ENCODE assay signal across 33 cellular contexts in genomic region chr2:222532315-222532714, GRCh38.
"Had no signal": no experiment of that assay in that cellular context is flagged by ENCODE, and none has a peak within 500 bp of the region (broad histone marks: within the 10 kb centered on the region; RNA-seq: fewer than 3 reads in every experiment).

No MANE protein-coding gene starts in this region.

- H3K9me3 ChIP-seq: pancreas, prostate gland, thyroid gland had no signal

- H3K27ac Mint-ChIP-seq: activated CD4-positive, alpha-beta memory T cell treated with anti-CD3 and anti-CD28 coated beads, Interleukin-2, amount 10 ng/mL, durations not matched to agents 7 days and 5 days; activated CD4-positive, alpha-beta T cell treated with anti-CD3 and anti-CD28 coated beads, Interleukin-2, amount 10 ng/mL, durations not matched to agents 24 days and 14 days; activated T-helper 17 cell treated with anti-CD3 and anti-CD28 coated beads, Interleukin-2, amount 50 U/mL, for 72 hours; dendritic cell treated with granulocyte-macrophage colony-stimulating factor and Interleukin-4, amounts not matched to agents 40 ng/mL and 50 ng/mL, for 4 days; endodermal cell; memory B cell; naive thymus-derived CD4-positive, alpha-beta T cell; stimulated activated memory B cell treated with anti-CD40 and anti-IgM and Interleukin-4, amounts not matched to agents 10 μg/mL and 1 μg/mL and 100 μg/mL, for 72 hours; stimulated activated naive CD8-positive, alpha-beta T cell treated with anti-CD3 and anti-CD28 coated beads, Interleukin-15, amount 100 ng/mL, for 72 hours had no signal

- H3K27ac ChIP-seq: brain microvascular endothelial cell, pancreas, prostate gland, thyroid gland, WERI-Rb-1 had no signal

- H3K27me3 ChIP-seq: brain microvascular endothelial cell, pancreas, thyroid gland had no signal

- H3K4me3 Mint-ChIP-seq: activated CD4-positive, alpha-beta memory T cell treated with anti-CD3 and anti-CD28 coated beads, Interleukin-2, amount 10 ng/mL, durations not matched to agents 7 days and 5 days; activated CD4-positive, alpha-beta T cell treated with anti-CD3 and anti-CD28 coated beads, Interleukin-2, amount 10 ng/mL, durations not matched to agents 24 days and 14 days; activated T-cell treated with anti-CD3 and anti-CD28 coated beads, Interleukin-2, amount 50 U/mL, for 4 hours; activated T-helper 17 cell treated with anti-CD3 and anti-CD28 coated beads, Interleukin-2, amount 50 U/mL, for 72 hours; dendritic cell treated with granulocyte-macrophage colony-stimulating factor and Interleukin-4, amounts not matched to agents 40 ng/mL and 50 ng/mL, for 4 days; endodermal cell; memory B cell; naive thymus-derived CD4-positive, alpha-beta T cell; neural crest cell; stimulated activated memory B cell treated with anti-CD40 and anti-IgM and Interleukin-4, amounts not matched to agents 10 μg/mL and 1 μg/mL and 100 μg/mL, for 72 hours; stimulated activated naive CD8-positive, alpha-beta T cell treated with anti-CD3 and anti-CD28 coated beads, Interleukin-15, amount 100 ng/mL, for 72 hours had no signal

- H3K4me1 Mint-ChIP-seq: activated CD4-positive, alpha-beta memory T cell treated with anti-CD3 and anti-CD28 coated beads, Interleukin-2, amount 10 ng/mL, durations not matched to agents 7 days and 5 days; activated CD4-positive, alpha-beta T cell treated with anti-CD3 and anti-CD28 coated beads, Interleukin-2, amount 10 ng/mL, durations not matched to agents 24 days and 14 days; activated T-helper 17 cell treated with anti-CD3 and anti-CD28 coated beads, Interleukin-2, amount 50 U/mL, for 72 hours; endodermal cell; memory B cell; naive thymus-derived CD4-positive, alpha-beta T cell; stimulated activated memory B cell treated with anti-CD40 and anti-IgM and Interleukin-4, amounts not matched to agents 10 μg/mL and 1 μg/mL and 100 μg/mL, for 72 hours; stimulated activated naive CD8-positive, alpha-beta T cell treated with anti-CD3 and anti-CD28 coated beads, Interleukin-15, amount 100 ng/mL, for 72 hours had no signal

- H3K4me1 ChIP-seq: pancreas, prostate gland had no signal

- H3K36me3 ChIP-seq: brain microvascular endothelial cell, pancreas, prostate gland, thyroid gland, WERI-Rb-1 had no signal

- DNase-seq: activated CD4-positive, alpha-beta memory T cell treated with anti-CD3 and anti-CD28 coated beads, Interleukin-2, amount 10 ng/mL, durations not matched to agents 7 days and 5 days; activated CD4-positive, alpha-beta T cell treated with anti-CD3 and anti-CD28 coated beads, Interleukin-2, amount 10 ng/mL, durations not matched to agents 24 days and 14 days; activated CD4-positive, CD25-positive, alpha-beta regulatory T cell treated with anti-CD3 and anti-CD28 coated beads, Interleukin-2, amount 50 U/mL, for 72 hours; activated gamma-delta T cell treated with Interleukin-2 at 50 U/mL for 16 hours; activated naive CD4-positive, alpha-beta T cell treated with anti-CD3 and anti-CD28 coated beads, Interleukin-2, amount 50 U/mL, for 16 hours; activated T-cell treated with anti-CD3 and anti-CD28 coated beads, Interleukin-2, amount 50 U/mL, for 4 hours; amniotic stem cell; brain microvascular endothelial cell; central memory CD4-positive, alpha-beta T cell; endodermal cell; head of caudate nucleus; hippocampal formation; kidney; left colon; midbrain; naive thymus-derived CD4-positive, alpha-beta T cell; nucleus accumbens; pancreas; retina; stimulated activated CD4-positive, alpha-beta T cell treated with anti-CD3 and anti-CD28 coated beads, Interleukin-12 subunit alpha, Interleukin-12 subunit beta, amount 100 ng/mL, for 4 hours; stimulated activated CD4-positive, alpha-beta T cell treated with anti-CD3 and anti-CD28 coated beads, Interleukin-4, amount 100 ng/mL, for 24 hours; stimulated activated naive CD8-positive, alpha-beta T cell treated with anti-CD3 and anti-CD28 coated beads, Interleukin-15, amount 100 ng/mL, for 72 hours; substantia nigra; thyroid gland; WERI-Rb-1 had no signal

- H3K4me3 ChIP-seq: pancreas, prostate gland, skin epidermis, thyroid gland had no signal

- H3K36me3 Mint-ChIP-seq: naive thymus-derived CD4-positive, alpha-beta T cell had no signal

- H3K9me3 Mint-ChIP-seq: activated CD4-positive, alpha-beta memory T cell treated with anti-CD3 and anti-CD28 coated beads, Interleukin-2, amount 10 ng/mL, durations not matched to agents 7 days and 5 days; activated CD4-positive, alpha-beta T cell treated with anti-CD3 and anti-CD28 coated beads, Interleukin-2, amount 10 ng/mL, durations not matched to agents 24 days and 14 days; activated T-cell treated with anti-CD3 and anti-CD28 coated beads, Interleukin-2, amount 50 U/mL, for 4 hours; activated T-helper 17 cell treated with anti-CD3 and anti-CD28 coated beads, Interleukin-2, amount 50 U/mL, for 72 hours; dendritic cell treated with granulocyte-macrophage colony-stimulating factor and Interleukin-4, amounts not matched to agents 40 ng/mL and 50 ng/mL, for 4 days; endodermal cell; memory B cell; naive thymus-derived CD4-positive, alpha-beta T cell; stimulated activated memory B cell treated with anti-CD40 and anti-IgM and Interleukin-4, amounts not matched to agents 10 μg/mL and 1 μg/mL and 100 μg/mL, for 72 hours; stimulated activated naive CD8-positive, alpha-beta T cell treated with anti-CD3 and anti-CD28 coated beads, Interleukin-15, amount 100 ng/mL, for 72 hours had no signal

- ATAC-seq: activated T-cell treated with anti-CD3 and anti-CD28 coated beads, Interleukin-2, amount 50 U/mL, for 4 hours; activated T-helper 17 cell treated with anti-CD3 and anti-CD28 coated beads, Interleukin-2, amount 50 U/mL, for 72 hours; left colon; naive thymus-derived CD4-positive, alpha-beta T cell; pancreas; sciatic nerve; stimulated activated memory B cell treated with anti-CD40 and anti-IgM and Interleukin-4, amounts not matched to agents 10 μg/mL and 1 μg/mL and 100 μg/mL, for 72 hours; stimulated activated naive CD8-positive, alpha-beta T cell treated with anti-CD3 and anti-CD28 coated beads, Interleukin-15, amount 100 ng/mL, for 72 hours had no signal
